In genomic region chr6:73695619-73696421, GRCh38 we compare ENCODE assay signal across 8 cellular contexts. TPM values are rescaled to one million over a fixed set of nuclear protein-coding genes. Genes with fewer than 3 reads are reported as not detected.
DNase-seq lines count a peak whose midpoint lies in the region; ATAC-seq, FAIRE-seq and TF ChIP-seq lines count a peak whose summit lies in the region.

Gene CD109 (plus strand): TSS chr6:73696203. CDS start chr6:73696216, 13 bp downstream.

- FAIRE-seq in HepG2 (lab: Jason Lieb, UNC): no peak

- POLR2A ChIA-PET in GM10248 (lab: Yijun Ruan, JAX) (interaction anchor here (0.6 kb wide), 2 partner anchors 243 to 320 kb away, joined by 3 read pairs; no protein-coding TSS in a partner anchor), HEK293T (lab: Yijun Ruan, JAX) (interaction anchor here (1.2 kb wide), 1 partner anchor 42 kb away, joined by 3 read pairs; the partner anchor contains the start of gene SLC17A5), HepG2 (lab: Yijun Ruan, JAX) (interaction anchor here (1.1 to 1.4 kb wide), 2 partner anchors 43 to 176 kb away, joined by 3 to 4 read pairs; no protein-coding TSS in a partner anchor)

- H3K36me3 ChIP-seq in HepG2 (replicated peaks in 1 of 2; ENCODE audit: control insufficient read depth in 1 of 2, insufficient read depth in 2 of 2, low read length in 2 of 2): no peaks in the 10 kb centered on the region

- peak; percentile 52 for DNase-seq in GM10248 (ENCODE audit: extremely low spot score)
- DNase-seq in HEK293T (ENCODE audit: extremely low spot score): peak; percentile 51
- peak; percentile 12 for DNase-seq in NCI-H1092 (lab: John Stamatoyannopoulos, UW)
- peak; percentile 52 to 67 for DNase-seq in activated CD4-positive, alpha-beta T cell treated with anti-CD3 and anti-CD28 coated beads for 24 hours (ENCODE audit: low read depth in 2 of 2)
- no peak for DNase-seq in coronary artery (ENCODE audit: low spot score)
- DNase-seq in HepG2 (ENCODE audit: low spot score): peak; percentile 54
- DNase-seq in stimulated activated CD4-positive, alpha-beta T cell treated with anti-CD3 and anti-CD28 coated beads, Interleukin-4, amount 100 ng/mL, for 4 hours: peak; percentile 68 to 81

- peak within 1 kb of the TSS; percentile 47 for H2AFZ ChIP-seq in HepG2 (ENCODE audit: low read length)

- TF ChIP-seq EP300 in HepG2 (IDR thresholded peaks at IDR 0.05; ENCODE audit: low read depth in 2 of 2, low read length in 2 of 2): 0 out of 4 replicates have a peak, but pooled peaks of 1 of the 2 experiments have one; percentile 14
- TF ChIP-seq EP300 in HepG2 (CRISPR knock-in tag; IDR thresholded peaks at IDR 0.05; ENCODE audit: borderline replicate concordance): no peak

- peak within 1 kb of the TSS; percentile 79 for H3K4me3 ChIP-seq in coronary artery
- H3K4me3 ChIP-seq in HepG2 (replicated peaks in 1 of 3; ENCODE audit: insufficient read depth in 1 of 3, low read depth in 2 of 3, low read length in 3 of 3): peak within 1 kb of the TSS; percentile 67 to 72 (median 70)

- H3K4me1 ChIP-seq in HepG2 (ENCODE audit: insufficient read depth, low read length): peaks cover 23% of the 10 kb centered on the region

- H3K4me2 ChIP-seq in HepG2 (ENCODE audit: low read depth, low read length): peak within 1 kb of the TSS; percentile 89

- H4K20me1 ChIP-seq in HepG2 (ENCODE audit: insufficient read depth, low read length): no peaks in the 10 kb centered on the region

- TF ChIP-seq CTCF in GM10248 (IDR thresholded peaks at IDR 0.05; ENCODE audit: control extremely low read depth, extremely low read depth, low read depth, missing control alignments) (no peak), coronary artery (IDR thresholded peaks at IDR 0.05) (no peak), HepG2 (CRISPR knock-in tag; IDR thresholded peaks at IDR 0.05) (no peak)

- H3K27me3 ChIP-seq in HepG2 (ENCODE audit: control insufficient read depth in 1 of 2, insufficient read depth in 2 of 2, low read length in 2 of 2): peaks cover 0 to 9% of the 10 kb centered on the region in 2 experiments; a peak in 2 of 5 replicates

- H3K27ac ChIP-seq in coronary artery (peak within 1 kb of the TSS; percentile 57 to 69), HepG2 (ENCODE audit: extremely low read length, insufficient read depth, low read length) (no peak within 1 kb of the TSS)

- no peak for TF ChIP-seq RAD21 in HepG2 (CRISPR knock-in tag; IDR thresholded peaks at IDR 0.05)

- WGBS in HepG2 (ENCODE audit: low lambda C conversion rate): 2% methylated on average over 32 of the region's 61 CpGs

- in situ Hi-C loops in HepG2 (cut with HindIII; ENCODE audit: extremely low pct_ligation_motif_present, low pct_unique_long_range_greater_than_20kb): no loop called here

- no peaks in the 10 kb centered on the region for H3K9me3 ChIP-seq in HepG2 (ENCODE audit: low read length)

- BruUV-seq in HepG2 (replicated peaks; lab: Mats Ljungman, UMichigan): no TSS peak

- H3K9ac ChIP-seq in HepG2 (ENCODE audit: insufficient read depth, low read depth, low read length): peak within 1 kb of the TSS; percentile 53

- CTCF ChIA-PET in GM10248 (lab: Yijun Ruan, JAX) (no interaction called here), HEK293T (lab: Yijun Ruan, JAX) (no interaction called here), HepG2 (lab: Yijun Ruan, JAX; ENCODE audit: low intra/inter-chr PET ratio, low total read pairs) (no interaction called here)

- intact Hi-C loops in HepG2 (cut with micrococcal nuclease; ENCODE audit: unreplicated experiment): no loop called here

- ATAC-seq in HepG2 (peak; percentile 89), HG02970 (IDR thresholded peaks at IDR 0.05; ENCODE audit: low FRiP score, unreplicated experiment) (no peak)

- TF ChIP-seq POLR2A in HepG2 (IDR thresholded peaks at IDR 0.05; ENCODE audit: insufficient read depth in 1 of 2, low read depth in 2 of 2, low read length in 2 of 2): no peak

- H3K79me2 ChIP-seq in HepG2 (ENCODE audit: insufficient read depth, low read length): no peaks in the 10 kb centered on the region

TF ChIP-seq in HEK293T, 16 proteins besides CTCF, POLR2A, EP300 and RAD21:
- no peak for TF ChIP-seq SUZ12 (IDR thresholded peaks at IDR 0.05)
- TF ChIP-seq LEF1 (IDR thresholded peaks at IDR 0.05; ENCODE audit: borderline replicate concordance): no peak
- TF ChIP-seq SP1 (IDR thresholded peaks at IDR 0.05): no peak
- TF ChIP-seq ELF4 (IDR thresholded peaks at IDR 0.05): no peak
- TF ChIP-seq L3MBTL2 (conservative IDR thresholded peaks at IDR 0.05): peak; percentile 66
- TF ChIP-seq PKNOX1 (IDR thresholded peaks at IDR 0.05): no peak
- TF ChIP-seq FOXK2 (IDR thresholded peaks at IDR 0.05): no peak
TF ChIP-seq in HEK293T: peak in this region for 1.

TF ChIP-seq in HepG2, 621 proteins besides CTCF, POLR2A, EP300 and RAD21 (continues in another document):
- TF ChIP-seq TOE1 (CRISPR knock-in tag; IDR thresholded peaks at IDR 0.05): no peak
- no peak for TF ChIP-seq SOX6 (IDR thresholded peaks at IDR 0.05)
- peak; percentile 30 for TF ChIP-seq SOX6 (CRISPR knock-in tag; IDR thresholded peaks at IDR 0.05)
- TF ChIP-seq GATAD2A (CRISPR knock-in tag; IDR thresholded peaks at IDR 0.05): peak; percentile 41; the same call in 1 of the 2 replicates
- no peak for TF ChIP-seq ZNF670 (CRISPR knock-in tag; IDR thresholded peaks at IDR 0.05; ENCODE audit: borderline replicate concordance)
- no peak; the same call in 1 of the 2 replicates for TF ChIP-seq MAX (IDR thresholded peaks at IDR 0.05)
- peak; percentile 29; the same call in 1 of the 2 replicates for TF ChIP-seq UBTF (CRISPR knock-in tag; IDR thresholded peaks at IDR 0.05)
- TF ChIP-seq ZNF253 (CRISPR knock-in tag; IDR thresholded peaks at IDR 0.05; ENCODE audit: borderline replicate concordance): peak; percentile 61; the same call in 1 of the 2 replicates
- 0 out of 2 replicates have a peak, but pooled peaks have one; percentile 32 for TF ChIP-seq FOXK1 (CRISPR knock-in tag; IDR thresholded peaks at IDR 0.05; ENCODE audit: borderline replicate concordance, low read depth)
- no peak for TF ChIP-seq ZNF282 (IDR thresholded peaks at IDR 0.05; ENCODE audit: partially characterized antibody)
- peak; percentile 22; the same call in 1 of the 2 replicates for TF ChIP-seq MTA1 (CRISPR knock-in tag; IDR thresholded peaks at IDR 0.05; ENCODE audit: borderline replicate concordance)
- no peak for TF ChIP-seq ZBTB44 (CRISPR knock-in tag; IDR thresholded peaks at IDR 0.05)

RNA-seq across cellular contexts. Expression of gene CD109, which starts in this region (rescaled TPM):
- 0.52 and 0.93 TPM in 2 replicates for total RNA-seq in HepG2 (2016; rRNA removed; fragmentation: Illumina TruSeq; extraction: Trizol)
- total RNA-seq in HepG2 (2016; cell fraction: cytosol; rRNA removed; fragmentation: Illumina TruSeq; extraction: Trizol; ENCODE audit: low read depth): 0.10 and 0.18 TPM in 2 replicates
- total RNA-seq in HepG2 (2016; cell fraction: insoluble cytoplasmic fraction; rRNA removed; fragmentation: Illumina TruSeq; extraction: Trizol): 0.70 and 0.82 TPM in 2 replicates
- 0.17 and 0.25 TPM in 2 replicates for total RNA-seq in HepG2 (2016; cell fraction: membrane; rRNA removed; fragmentation: Illumina TruSeq; extraction: Trizol)
- total RNA-seq in HepG2 (2016; cell fraction: nucleus; rRNA removed; fragmentation: Illumina TruSeq; extraction: Trizol): 2.2 and 2.4 TPM in 2 replicates
- polyA plus RNA-seq in HepG2 (2011; rRNA removed): 1.7 and 2.1 TPM in 2 replicates
- polyA plus RNA-seq in HepG2 (2011; cell fraction: cytosol; rRNA removed): 0.98 and 1.5 TPM in 2 replicates
- polyA plus RNA-seq in HepG2 (2011; cell fraction: nucleus; rRNA removed): 0.93 and 1.00 TPM in 2 replicates
- 1.0 and 1.1 TPM in 2 replicates for polyA plus RNA-seq in HepG2 (2012)
- polyA plus RNA-seq in HepG2 (2016; cell fraction: cytosol; fragmentation: Illumina TruSeq; extraction: Trizol; ENCODE audit: low read depth): 0.01 and 0.02 TPM in 2 replicates
- polyA plus RNA-seq in HepG2 (2016; cell fraction: insoluble cytoplasmic fraction; fragmentation: Illumina TruSeq; extraction: Trizol; ENCODE audit: low read depth): 0.32 and 0.53 TPM in 2 replicates
- polyA plus RNA-seq in HepG2 (2016; cell fraction: membrane; fragmentation: Illumina TruSeq; extraction: Trizol; ENCODE audit: low read depth): 0.07 and 0.09 TPM in 2 replicates
- polyA plus RNA-seq in HepG2 (2016; cell fraction: nucleus; fragmentation: Illumina TruSeq; extraction: Trizol; ENCODE audit: insufficient read depth, low read depth): 1.1 and 1.2 TPM in 2 replicates
- polyA minus RNA-seq in HepG2 (2011; rRNA and poly(A)+ RNA removed; ENCODE audit: low replicate concordance): 1.7 and 14.6 TPM in 2 replicates
- polyA minus RNA-seq in HepG2 (2011; cell fraction: cytosol; rRNA and poly(A)+ RNA removed): 2.8 and 4.2 TPM in 2 replicates
- 4.1 and 4.4 TPM in 2 replicates for polyA minus RNA-seq in HepG2 (2011; cell fraction: nucleus; rRNA and poly(A)+ RNA removed)
